Comparison of ENCODE assay signal across 8 cellular contexts in genomic region chr1:156146749-156147405, GRCh38. TPM values are rescaled to one million over a fixed set of nuclear protein-coding genes. Genes with fewer than 3 reads are reported as not detected.
DNase-seq lines count a peak whose midpoint lies in the region; ATAC-seq, FAIRE-seq and TF ChIP-seq lines count a peak whose summit lies in the region.

No MANE protein-coding gene starts in this region.

- H3K27ac ChIP-seq in kidney (ENCODE audit: low read depth in 2 of 2, low read length in 2 of 2) (peak overlapping the region; percentile 30 to 59), thyroid gland (peak overlapping the region; percentile 70 to 79 (median 71))

- POLR2A ChIA-PET in activated CD8-positive, alpha-beta T cell treated with anti-CD3 and anti-CD28 coated beads, Interleukin-2, amount 10 ng/mL, durations not matched to agents 7 days and 5 days (lab: Charles Lee) = interaction anchor here (1.2 to 5.0 kb wide), 6 partner anchors 18 to 79 kb away, joined by 3 to 37 read pairs (median 18); partner anchors contain the start of genes PMF1 and SLC25A44

- intact Hi-C loops in activated naive CD4-positive, alpha-beta T cell treated with anti-CD3 and anti-CD28 coated beads for 36 hours (cut with micrococcal nuclease) = loop anchor here (1.0 to 5.0 kb wide), 7 partner anchors 12 to 300 kb away; no protein-coding TSS in a partner anchor
- intact Hi-C loops in kidney (cut with DNase I) = loop anchor here (5.0 kb wide), 1 partner anchor 80 kb away; no protein-coding TSS in a partner anchor
- intact Hi-C loops in thyroid gland (cut with DNase I) = loop anchor here (5.0 kb wide), 1 partner anchor 80 kb away; no protein-coding TSS in a partner anchor

- peak overlapping the region in 1 of 2 donors; percentile 48 for H3K9ac ChIP-seq in kidney (ENCODE audit: low read length in 2 of 2)

- peak; percentile 50 for DNase-seq in activated naive CD4-positive, alpha-beta T cell treated with anti-CD3 and anti-CD28 coated beads for 36 hours
- no peak for DNase-seq in activated naive CD4-positive, alpha-beta T cell treated with Interleukin-2 at 50 U/mL for 16 hours
- DNase-seq in activated CD8-positive, alpha-beta T cell treated with anti-CD3 and anti-CD28 coated beads, Interleukin-2, amount 10 ng/mL, durations not matched to agents 7 days and 5 days = peak; percentile 38
- DNase-seq in kidney (peak; percentile 83), thyroid gland (peak; percentile 91 to 92)

- H3K4me3 Mint-ChIP-seq in activated naive CD4-positive, alpha-beta T cell treated with anti-CD3 and anti-CD28 coated beads for 36 hours = peak overlapping the region; percentile 67
- H3K4me3 Mint-ChIP-seq in activated CD8-positive, alpha-beta T cell treated with anti-CD3 and anti-CD28 coated beads, Interleukin-2, amount 10 ng/mL, durations not matched to agents 7 days and 5 days = peak overlapping the region; percentile 63

- peaks cover 51% of the 10 kb centered on the region for H3K4me1 Mint-ChIP-seq in activated naive CD4-positive, alpha-beta T cell treated with anti-CD3 and anti-CD28 coated beads for 36 hours (ENCODE audit: low read depth)
- H3K4me1 Mint-ChIP-seq in activated CD8-positive, alpha-beta T cell treated with anti-CD3 and anti-CD28 coated beads, Interleukin-2, amount 10 ng/mL, durations not matched to agents 7 days and 5 days (ENCODE audit: low read depth) = peaks cover 49% of the 10 kb centered on the region

- H3K36me3 Mint-ChIP-seq in activated naive CD4-positive, alpha-beta T cell treated with anti-CD3 and anti-CD28 coated beads for 36 hours (ENCODE audit: low read depth) = no peaks in the 10 kb centered on the region
- no peaks in the 10 kb centered on the region for H3K36me3 Mint-ChIP-seq in activated CD8-positive, alpha-beta T cell treated with anti-CD3 and anti-CD28 coated beads, Interleukin-2, amount 10 ng/mL, durations not matched to agents 7 days and 5 days (ENCODE audit: low read depth)

- no peaks in the 10 kb centered on the region for H3K27me3 Mint-ChIP-seq in activated naive CD4-positive, alpha-beta T cell treated with anti-CD3 and anti-CD28 coated beads for 36 hours (ENCODE audit: low read depth)
- no peaks in the 10 kb centered on the region for H3K27me3 Mint-ChIP-seq in activated CD8-positive, alpha-beta T cell treated with anti-CD3 and anti-CD28 coated beads, Interleukin-2, amount 10 ng/mL, durations not matched to agents 7 days and 5 days (ENCODE audit: low read depth)

- H3K36me3 ChIP-seq in kidney (ENCODE audit: control insufficient read depth in 1 of 2, insufficient read depth in 2 of 2, low read length in 2 of 2) (no peaks in the 10 kb centered on the region), thyroid gland (no peaks in the 10 kb centered on the region)

- H3K9me3 Mint-ChIP-seq in activated naive CD4-positive, alpha-beta T cell treated with anti-CD3 and anti-CD28 coated beads for 36 hours = no peaks in the 10 kb centered on the region
- H3K9me3 Mint-ChIP-seq in activated CD8-positive, alpha-beta T cell treated with anti-CD3 and anti-CD28 coated beads, Interleukin-2, amount 10 ng/mL, durations not matched to agents 7 days and 5 days (ENCODE audit: insufficient read depth) = no peaks in the 10 kb centered on the region

- WGBS in thyroid gland, 2 donors = 17 to 23% methylated on average over 7 to 8 of the region's 9 CpGs

- TF ChIP-seq CTCF in kidney (IDR thresholded peaks at IDR 0.05; ENCODE audit: borderline replicate concordance, extremely low read depth, insufficient read depth) (no peak), thyroid gland (IDR thresholded peaks at IDR 0.05) (no peak)

- TF ChIP-seq POLR2A in thyroid gland (IDR thresholded peaks at IDR 0.05) = peak in 1 of 2 donors; percentile 11

- no peaks in the 10 kb centered on the region for H3K27me3 ChIP-seq in thyroid gland

- CTCF ChIA-PET in activated naive CD4-positive, alpha-beta T cell treated with anti-CD3 and anti-CD28 coated beads for 36 hours (lab: Charles Lee) = interaction anchor here (0.7 to 12.6 kb wide), 8 partner anchors 13 to 172 kb away, joined by 3 to 244 read pairs (median 6); no protein-coding TSS in a partner anchor
- CTCF ChIA-PET in activated CD8-positive, alpha-beta T cell treated with anti-CD3 and anti-CD28 coated beads, Interleukin-2, amount 10 ng/mL, durations not matched to agents 7 days and 5 days (lab: Charles Lee) = interaction anchor here (0.8 to 9.6 kb wide), 12 partner anchors 15 to 173 kb away, joined by 3 to 254 read pairs (median 5); partner anchors contain the start of genes PMF1, SLC25A44 and SMG5

- FAIRE-seq in kidney (lab: Jason Lieb, UNC) = no peak

- H3K4me3 ChIP-seq in kidney (ENCODE audit: low read length in 2 of 2) (peak overlapping the region; percentile 1 to 42), thyroid gland (replicated peaks in 1 of 3) (no peak overlapping the region)

- ATAC-seq in activated CD8-positive, alpha-beta T cell treated with anti-CD3 and anti-CD28 coated beads, Interleukin-2, amount 10 ng/mL, durations not matched to agents 7 days and 5 days = peak; percentile 13
- ATAC-seq in HG02798 (IDR thresholded peaks at IDR 0.05; ENCODE audit: poor library complexity, unreplicated experiment) = no peak
- no peak for ATAC-seq in GM19351 (IDR thresholded peaks at IDR 0.05; ENCODE audit: unreplicated experiment)
- ATAC-seq in HG02981 (IDR thresholded peaks at IDR 0.05; ENCODE audit: unreplicated experiment) = no peak

- H3K4me1 ChIP-seq in kidney (ENCODE audit: control insufficient read depth in 1 of 2, insufficient read depth in 1 of 2, low read depth in 1 of 2, low read length in 2 of 2) = peaks cover 15 to 24% of the 10 kb centered on the region in 2 donors
- peaks cover 19 to 35% of the 10 kb centered on the region in 2 donors for H3K4me1 ChIP-seq in thyroid gland

- H3K9me3 ChIP-seq in kidney (ENCODE audit: control insufficient read depth in 1 of 2, low read length in 2 of 2) (no peaks in the 10 kb centered on the region), thyroid gland (no peaks in the 10 kb centered on the region)

- H3K27ac Mint-ChIP-seq in activated naive CD4-positive, alpha-beta T cell treated with anti-CD3 and anti-CD28 coated beads for 36 hours = peak overlapping the region; percentile 85
- peak overlapping the region; percentile 85 for H3K27ac Mint-ChIP-seq in activated CD8-positive, alpha-beta T cell treated with anti-CD3 and anti-CD28 coated beads, Interleukin-2, amount 10 ng/mL, durations not matched to agents 7 days and 5 days

RNA-seq across cellular contexts. Expression of gene SEMA4A, which starts 6.5 kb away (rescaled TPM):
- total RNA-seq in activated naive CD4-positive, alpha-beta T cell treated with anti-CD3 and anti-CD28 coated beads for 36 hours = 10 to 100 TPM; 17.4 to 17.5 TPM
- 10 to 100 TPM; 16.8 to 17.8 TPM for total RNA-seq in activated CD8-positive, alpha-beta T cell treated with anti-CD3 and anti-CD28 coated beads, Interleukin-2, amount 10 ng/mL, durations not matched to agents 7 days and 5 days
- total RNA-seq in kidney = 45.9 TPM
- 16.4 TPM for polyA plus RNA-seq in kidney (ENCODE audit: insufficient read depth, low read depth, low replicate concordance)
- total RNA-seq in thyroid gland = 10 to 100 TPM; 21.5 to 50.8 (median 37.5) TPM

RNA-seq across cellular contexts. Expression of gene LMNA, which starts 32.4 kb away (rescaled TPM):
- total RNA-seq in activated naive CD4-positive, alpha-beta T cell treated with anti-CD3 and anti-CD28 coated beads for 36 hours = 10 to 100 TPM; 62.1 to 62.6 TPM
- 10 to 100 TPM in 1 of 2 experiments, 1 to 10 TPM in 1; 8.5 to 10.3 TPM for total RNA-seq in activated CD8-positive, alpha-beta T cell treated with anti-CD3 and anti-CD28 coated beads, Interleukin-2, amount 10 ng/mL, durations not matched to agents 7 days and 5 days
- total RNA-seq in kidney = 384 TPM
- 145 TPM for polyA plus RNA-seq in kidney (ENCODE audit: insufficient read depth, low read depth, low replicate concordance)
- 100 to 1,000 TPM; 235 to 412 (median 327) TPM for total RNA-seq in thyroid gland

RNA-seq across cellular contexts. Expression of gene SLC25A44, which starts 47.0 kb away (rescaled TPM):
- total RNA-seq in activated naive CD4-positive, alpha-beta T cell treated with anti-CD3 and anti-CD28 coated beads for 36 hours = 10 to 100 TPM; 69.1 to 73.5 TPM
- 10 to 100 TPM; 31.8 to 33.8 TPM for total RNA-seq in activated CD8-positive, alpha-beta T cell treated with anti-CD3 and anti-CD28 coated beads, Interleukin-2, amount 10 ng/mL, durations not matched to agents 7 days and 5 days
- 28.1 TPM for total RNA-seq in kidney
- 29.0 TPM for polyA plus RNA-seq in kidney (ENCODE audit: insufficient read depth, low read depth, low replicate concordance)
- total RNA-seq in thyroid gland = 10 to 100 TPM; 14.5 to 19.7 (median 17.7) TPM

Comparison
In these comparisons a context has a peak if more than half of its experiments do, and no peak if none do; other contexts are left out.
1. H3K4me3 ChIP-seq: peak in kidney (2 of 2); none in thyroid gland (0 of 3).
2. RNA of gene LMNA, which starts 32.4 kb away (total RNA-seq): 384 TPM in kidney (single experiment), 235 to 412 TPM in thyroid gland and 62.1 to 62.6 TPM in activated naive CD4-positive, alpha-beta T cell treated with anti-CD3 and anti-CD28 coated beads for 36 hours; 8.5 to 10.3 TPM in activated CD8-positive, alpha-beta T cell treated with anti-CD3 and anti-CD28 coated beads, Interleukin-2, amount 10 ng/mL, durations not matched to agents 7 days and 5 days; every median in the first group is over 4 times any median in the second.